Comparison of ENCODE assay signal across 36 cellular contexts in the genomic region with DNA sequence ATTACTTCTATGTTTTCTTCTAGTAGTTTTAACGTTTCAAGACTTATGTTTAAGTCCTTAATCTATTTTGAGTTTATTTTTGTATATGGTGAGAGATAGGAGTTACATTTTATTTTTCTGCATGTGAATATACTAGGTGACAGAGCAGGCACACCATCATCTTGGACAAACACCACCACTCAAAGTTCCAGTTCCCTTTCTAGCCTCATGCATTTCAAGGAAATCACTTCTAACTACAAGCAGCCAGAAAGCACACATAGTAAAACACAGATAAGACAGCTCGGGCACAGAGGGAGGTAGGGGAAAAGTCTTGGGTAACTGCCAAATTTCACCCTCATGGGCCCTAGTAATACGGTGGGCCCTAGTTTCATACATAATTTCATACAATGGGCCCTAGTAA.
"Had no signal": no experiment of that assay in that cellular context is flagged by ENCODE, and none has a peak within 500 bp of the region (broad histone marks: within the 10 kb centered on the region; RNA-seq: fewer than 3 reads in every experiment).

No MANE protein-coding gene starts in this region.

- H3K36me3 Mint-ChIP-seq: activated naive CD8-positive, alpha-beta T cell treated with anti-CD3 and anti-CD28 coated beads for 36 hours; WTC11 had no signal

- FAIRE-seq: endometrium, endothelial cell of umbilical vein, TTC549 had no signal

- H3K27me3 ChIP-seq: adrenal gland, body of pancreas, colonic mucosa, esophagus squamous epithelium, gastroesophageal sphincter, heart right ventricle had no signal

- ATAC-seq: activated CD8-positive, alpha-beta T cell treated with anti-CD3 and anti-CD28 coated beads for 36 hours; activated naive CD8-positive, alpha-beta T cell treated with anti-CD3 and anti-CD28 coated beads, Interleukin-2, amount 50 U/mL, for 24 hours; activated T-cell treated with anti-CD3 and anti-CD28 coated beads, Interleukin-2, amount 50 U/mL, for 4 hours; activated T-helper 17 cell treated with anti-CD3 and anti-CD28 coated beads, Interleukin-2, amount 50 U/mL, for 72 hours; body of pancreas; gastroesophageal sphincter; heart right ventricle; T-helper 17 cell; WTC11 had no signal

- H3K9me3 ChIP-seq: body of pancreas, colonic mucosa, esophagus squamous epithelium, gastroesophageal sphincter had no signal

- H3K4me3 Mint-ChIP-seq: activated CD4-positive, alpha-beta T cell treated with anti-CD3 and anti-CD28 coated beads, Interleukin-2, amount 10 ng/mL, durations not matched to agents 7 days and 5 days; activated CD8-positive, alpha-beta T cell treated with anti-CD3 and anti-CD28 coated beads for 36 hours; activated naive CD8-positive, alpha-beta T cell treated with anti-CD3 and anti-CD28 coated beads for 36 hours; activated naive CD8-positive, alpha-beta T cell treated with anti-CD3 and anti-CD28 coated beads, Interleukin-2, amount 50 U/mL, for 24 hours; activated T-cell treated with anti-CD3 and anti-CD28 coated beads, Interleukin-2, amount 50 U/mL, for 4 hours; activated T-helper 17 cell treated with anti-CD3 and anti-CD28 coated beads, Interleukin-2, amount 50 U/mL, for 72 hours; T-helper 17 cell; T-helper 2 cell treated with Interferon-gamma antibody and Interleukin-4, amounts not matched to agents 5 μg/mL and 100 μg/mL, for 36 hours; WTC11 had no signal

- H3K27me3 Mint-ChIP-seq: activated CD4-positive, alpha-beta T cell treated with anti-CD3 and anti-CD28 coated beads, Interleukin-2, amount 10 ng/mL, durations not matched to agents 7 days and 5 days; activated CD8-positive, alpha-beta T cell treated with anti-CD3 and anti-CD28 coated beads for 36 hours; activated naive CD8-positive, alpha-beta T cell treated with anti-CD3 and anti-CD28 coated beads for 36 hours; activated naive CD8-positive, alpha-beta T cell treated with anti-CD3 and anti-CD28 coated beads, Interleukin-2, amount 50 U/mL, for 24 hours; activated T-helper 17 cell treated with anti-CD3 and anti-CD28 coated beads, Interleukin-2, amount 50 U/mL, for 72 hours; T-helper 17 cell had no signal

- DNase-seq: activated CD4-positive, alpha-beta T cell treated with anti-CD3 and anti-CD28 coated beads for 1 hour; activated CD4-positive, alpha-beta T cell treated with anti-CD3 and anti-CD28 coated beads for 4 hours; activated CD4-positive, alpha-beta T cell treated with anti-CD3 and anti-CD28 coated beads, Interleukin-2, amount 10 ng/mL, durations not matched to agents 7 days and 5 days; activated CD4-positive, alpha-beta T cell treated with anti-CD3 and anti-CD28 coated beads, Interleukin-2, amount 50 U/mL, for 4 hours; activated CD8-positive, alpha-beta memory T cell treated with anti-CD3 and anti-CD28 coated beads for 24 hours; activated CD8-positive, alpha-beta T cell treated with anti-CD3 and anti-CD28 coated beads for 36 hours; activated effector memory CD4-positive, alpha-beta T cell treated with Interleukin-2 at 50 U/mL for 16 hours; activated gamma-delta T cell treated with Interleukin-2 at 50 U/mL for 16 hours; activated naive CD4-positive, alpha-beta T cell treated with anti-CD3 and anti-CD28 coated beads, Interleukin-2, amount 50 U/mL, for 16 hours; activated naive CD4-positive, alpha-beta T cell treated with Interleukin-2 at 50 U/mL for 16 hours; activated naive CD8-positive, alpha-beta T cell treated with anti-CD3 and anti-CD28 coated beads for 36 hours; activated naive CD8-positive, alpha-beta T cell treated with anti-CD3 and anti-CD28 coated beads, Interleukin-2, amount 50 U/mL, for 24 hours; activated T-cell treated with anti-CD3 and anti-CD28 coated beads, Interleukin-2, amount 50 U/mL, for 4 hours; adrenal gland; amygdala; aorta; body of pancreas; central memory CD4-positive, alpha-beta T cell; cerebellar nuclear complex; colonic mucosa; effector CD8-positive, alpha-beta T cell; esophagus squamous epithelium; foreskin melanocyte; heart right ventricle; T-helper 1 cell; T-helper 17 cell; T1000 had no signal

- H3K36me3 ChIP-seq: adrenal gland, colonic mucosa, esophagus squamous epithelium, gastroesophageal sphincter, heart right ventricle had no signal

- H3K27ac Mint-ChIP-seq: activated CD4-positive, alpha-beta T cell treated with anti-CD3 and anti-CD28 coated beads, Interleukin-2, amount 10 ng/mL, durations not matched to agents 7 days and 5 days; activated CD8-positive, alpha-beta T cell treated with anti-CD3 and anti-CD28 coated beads for 36 hours; activated naive CD8-positive, alpha-beta T cell treated with anti-CD3 and anti-CD28 coated beads for 36 hours; activated naive CD8-positive, alpha-beta T cell treated with anti-CD3 and anti-CD28 coated beads, Interleukin-2, amount 50 U/mL, for 24 hours; activated T-helper 17 cell treated with anti-CD3 and anti-CD28 coated beads, Interleukin-2, amount 50 U/mL, for 72 hours; T-helper 17 cell; T-helper 2 cell treated with Interferon-gamma antibody and Interleukin-4, amounts not matched to agents 5 μg/mL and 100 μg/mL, for 36 hours; WTC11 had no signal

- H3K4me1 Mint-ChIP-seq: activated CD4-positive, alpha-beta T cell treated with anti-CD3 and anti-CD28 coated beads, Interleukin-2, amount 10 ng/mL, durations not matched to agents 7 days and 5 days; activated naive CD8-positive, alpha-beta T cell treated with anti-CD3 and anti-CD28 coated beads for 36 hours; activated naive CD8-positive, alpha-beta T cell treated with anti-CD3 and anti-CD28 coated beads, Interleukin-2, amount 50 U/mL, for 24 hours; activated T-helper 17 cell treated with anti-CD3 and anti-CD28 coated beads, Interleukin-2, amount 50 U/mL, for 72 hours; T-helper 17 cell; WTC11 had no signal

- H3K4me3 ChIP-seq: adrenal gland, body of pancreas, colonic mucosa, esophagus squamous epithelium, gastroesophageal sphincter, heart right ventricle had no signal

- H3K27ac ChIP-seq: adrenal gland, body of pancreas, colonic mucosa, epithelial cell of prostate, esophagus squamous epithelium, gastroesophageal sphincter, heart right ventricle, VCaP had no signal

- H3K9me3 Mint-ChIP-seq: activated naive CD8-positive, alpha-beta T cell treated with anti-CD3 and anti-CD28 coated beads, Interleukin-2, amount 50 U/mL, for 24 hours; T-helper 2 cell treated with Interferon-gamma antibody and Interleukin-4, amounts not matched to agents 5 μg/mL and 100 μg/mL, for 36 hours had no signal

- H3K4me1 ChIP-seq: adrenal gland, body of pancreas, colonic mucosa, esophagus squamous epithelium, gastroesophageal sphincter, heart right ventricle had no signal
